19 cellular contexts compared by ENCODE assay signal in genomic region chr10:12235116-12235694, GRCh38. TPM values are rescaled to one million over a fixed set of nuclear protein-coding genes. Genes with fewer than 3 reads are reported as not detected.
DNase-seq lines count a peak whose midpoint lies in the region; ATAC-seq and TF ChIP-seq lines count a peak whose summit lies in the region.
"Had no signal": no experiment of that assay in that cellular context is flagged by ENCODE, and none has a peak within 500 bp of the region (broad histone marks: within the 10 kb centered on the region; RNA-seq: fewer than 3 reads in every experiment).

No MANE protein-coding gene starts in this region.

- no peaks in the 10 kb centered on the region for H3K27me3 ChIP-seq in tibial artery
- H3K27me3 ChIP-seq: colonic mucosa, foreskin keratinocyte, neural progenitor cell, SJCRH30 had no signal

- H3K27ac Mint-ChIP-seq in activated T-helper 17 cell treated with anti-CD3 and anti-CD28 coated beads, Interleukin-2, amount 50 U/mL, for 72 hours: peak overlapping the region; percentile 22
- H3K27ac Mint-ChIP-seq: neural progenitor cell had no signal

- no peak for TF ChIP-seq CTCF in tibial artery (IDR thresholded peaks at IDR 0.05)

- H3K9me3 ChIP-seq in mesodermal cell (ENCODE audit: control insufficient read depth, low read length) (no peaks in the 10 kb centered on the region), tibial artery (no peaks in the 10 kb centered on the region)
- H3K9me3 ChIP-seq: colonic mucosa, SJCRH30 had no signal

- H3K27ac ChIP-seq in mesodermal cell (ENCODE audit: low read depth, low read length, severe bottlenecking) (peak overlapping the region; percentile 36), tibial artery (peak overlapping the region; percentile 43 to 70)
- H3K27ac ChIP-seq: colonic mucosa, foreskin keratinocyte, neural progenitor cell, SJCRH30 had no signal

- no peaks in the 10 kb centered on the region for H3K27me3 Mint-ChIP-seq in activated T-helper 17 cell treated with anti-CD3 and anti-CD28 coated beads, Interleukin-2, amount 50 U/mL, for 72 hours

- ATAC-seq in activated T-helper 17 cell treated with anti-CD3 and anti-CD28 coated beads, Interleukin-2, amount 50 U/mL, for 72 hours (replicated peaks): no peak
- peak; percentile 89 for ATAC-seq in Right ventricle myocardium superior (ENCODE audit: poor library complexity)
- ATAC-seq in GM18861 (IDR thresholded peaks at IDR 0.05; ENCODE audit: unreplicated experiment): no peak
- ATAC-seq in HG02798 (IDR thresholded peaks at IDR 0.05; ENCODE audit: poor library complexity, unreplicated experiment): no peak
- ATAC-seq: foreskin keratinocyte, PC-3 had no signal

- H3K4me3 Mint-ChIP-seq in activated T-helper 17 cell treated with anti-CD3 and anti-CD28 coated beads, Interleukin-2, amount 50 U/mL, for 72 hours: no peak overlapping the region
- H3K4me3 Mint-ChIP-seq: neural progenitor cell had no signal

- intact Hi-C loops in Right ventricle myocardium superior (cut with DNase I) (no loop called here), tibial artery (cut with DNase I; ENCODE audit: low total_unique reads) (no loop called here)

- H3K4me1 ChIP-seq in mesodermal cell (ENCODE audit: control insufficient read depth, insufficient read depth, low read length, poor library complexity, severe bottlenecking): peaks cover 17% of the 10 kb centered on the region
- peaks cover 0 to 32% (median 8%) of the 10 kb centered on the region in 4 donors for H3K4me1 ChIP-seq in tibial artery
- H3K4me1 ChIP-seq: colonic mucosa, foreskin keratinocyte, neural progenitor cell, SJCRH30 had no signal

- H3K9me3 Mint-ChIP-seq in activated T-helper 17 cell treated with anti-CD3 and anti-CD28 coated beads, Interleukin-2, amount 50 U/mL, for 72 hours: no peaks in the 10 kb centered on the region
- H3K9me3 Mint-ChIP-seq: neural progenitor cell had no signal

- H3K36me3 ChIP-seq in mesodermal cell (ENCODE audit: control insufficient read depth, insufficient read depth, low read length) (peaks cover 83% of the 10 kb centered on the region), tibial artery (peaks cover 0 to 55% (median 34%) of the 10 kb centered on the region in 3 donors)
- H3K36me3 ChIP-seq: colonic mucosa had no signal

- DNase-seq in Right ventricle myocardium superior (no peak), tibial artery (no peak), LoVo (ENCODE audit: low spot score) (no peak), COLO829 (ENCODE audit: low spot score) (no peak)
- DNase-seq: activated CD4-positive, alpha-beta T cell treated with anti-CD3 and anti-CD28 coated beads, Interleukin-2, amount 50 U/mL, for 4 hours; activated naive CD4-positive, alpha-beta T cell; colonic mucosa; foreskin keratinocyte; kidney glomerular epithelial cell; NCI-H1417 treated with DMSO at 0.1 percent for 48 hours; NCI-H2171 treated with DMSO at 0.1 percent for 48 hours; NCI-H82; PC-3; SJCRH30 had no signal

- H3K4me3 ChIP-seq in mesodermal cell (ENCODE audit: extremely low read depth, insufficient read depth, low read length, poor library complexity, severe bottlenecking) (no peak overlapping the region), tibial artery (peak overlapping the region in 1 of 2 donors; percentile 6)
- H3K4me3 ChIP-seq: colonic mucosa, neural progenitor cell, SJCRH30 had no signal

- WGBS in mesodermal cell (ENCODE audit: insufficient coverage in 2 of 2), 2 experiments: 60 to 90% methylated on average over 1 to 2 of the region's 3 CpGs

- H3K36me3 Mint-ChIP-seq in activated T-helper 17 cell treated with anti-CD3 and anti-CD28 coated beads, Interleukin-2, amount 50 U/mL, for 72 hours (ENCODE audit: low read depth): peaks cover 90% of the 10 kb centered on the region

- H3K4me1 Mint-ChIP-seq in activated T-helper 17 cell treated with anti-CD3 and anti-CD28 coated beads, Interleukin-2, amount 50 U/mL, for 72 hours: peaks cover 2% of the 10 kb centered on the region
- H3K4me1 Mint-ChIP-seq: neural progenitor cell had no signal

RNA-seq across cellular contexts. Expression of gene CDC123, which starts 39.2 kb away (rescaled TPM):
- 100 to 1,000 TPM in 1 of 2 donors, 10 to 100 TPM in 1; 93.8 to 202 TPM for total RNA-seq in activated T-helper 17 cell treated with anti-CD3 and anti-CD28 coated beads, Interleukin-2, amount 50 U/mL, for 72 hours
- 49.5 TPM for total RNA-seq in Right ventricle myocardium superior
- 126 TPM for polyA plus RNA-seq in mesodermal cell (2013, experiment 1 of 2)
- polyA plus RNA-seq in mesodermal cell (2013, experiment 2 of 2): 122 TPM

RNA-seq across cellular contexts. Expression of gene NUDT5, which starts 39.5 kb away (rescaled TPM):
- 100 to 1,000 TPM in 1 of 2 donors, 10 to 100 TPM in 1; 99.1 to 139 TPM for total RNA-seq in activated T-helper 17 cell treated with anti-CD3 and anti-CD28 coated beads, Interleukin-2, amount 50 U/mL, for 72 hours
- total RNA-seq in Right ventricle myocardium superior: 10.0 TPM
- 108 TPM for polyA plus RNA-seq in mesodermal cell (2013, experiment 1 of 2)
- polyA plus RNA-seq in mesodermal cell (2013, experiment 2 of 2): 104 TPM
